13 cellular contexts compared by ENCODE assay signal in the genomic region with DNA sequence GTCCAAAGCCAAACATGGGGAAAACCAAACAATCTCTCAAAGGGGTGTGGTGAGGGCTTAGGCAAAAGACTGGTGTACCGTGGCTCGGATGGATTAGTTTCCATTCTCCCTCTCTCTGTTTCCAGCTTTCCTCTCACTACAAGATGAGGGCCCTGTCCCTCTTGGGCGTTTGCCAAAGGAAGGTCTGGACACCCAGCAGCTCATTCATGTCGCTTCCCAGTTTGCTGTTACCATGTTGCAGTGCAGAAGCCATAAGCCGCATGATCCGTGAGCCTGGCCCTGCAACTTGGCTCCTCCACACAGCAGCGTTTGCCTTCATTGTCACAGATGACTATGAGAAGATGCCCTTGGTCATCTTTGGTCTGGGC.
"Had no signal": no experiment of that assay in that cellular context is flagged by ENCODE, and none has a peak within 500 bp of the region (broad histone marks: within the 10 kb centered on the region; RNA-seq: fewer than 3 reads in every experiment).

No MANE protein-coding gene starts in this region.

- ATAC-seq: activated CD4-positive, CD25-positive, alpha-beta regulatory T cell treated with anti-CD3 and anti-CD28 coated beads, Interleukin-2, amount 50 U/mL, for 24 hours; activated CD8-positive, alpha-beta T cell treated with anti-CD3 and anti-CD28 coated beads, Interleukin-2, amount 10 ng/mL, durations not matched to agents 7 days and 5 days; activated T-cell treated with anti-CD3 and anti-CD28 coated beads, Interleukin-2, amount 50 U/mL, for 4 hours had no signal

- H3K4me1 ChIP-seq: ascending aorta, tibial nerve had no signal

- H3K36me3 ChIP-seq: ascending aorta, tibial nerve had no signal

- H3K27ac Mint-ChIP-seq: activated CD4-positive, alpha-beta T cell treated with anti-CD3 and anti-CD28 coated beads, Interleukin-2, amount 10 ng/mL, durations not matched to agents 7 days and 5 days; activated CD8-positive, alpha-beta T cell treated with anti-CD3 and anti-CD28 coated beads, Interleukin-2, amount 10 ng/mL, durations not matched to agents 7 days and 5 days; memory B cell; naive B cell; T-helper 1 cell treated with Interleukin-12 subunit alpha and Interleukin-12 subunit beta and Interleukin-4 antibody, amounts not matched to agents 30 μg/mL and 1 μg/mL, for 36 hours had no signal

- H3K36me3 Mint-ChIP-seq: memory B cell, naive B cell had no signal

- H3K4me1 Mint-ChIP-seq: memory B cell, naive B cell had no signal

- H3K27me3 Mint-ChIP-seq: activated CD4-positive, alpha-beta T cell treated with anti-CD3 and anti-CD28 coated beads, Interleukin-2, amount 10 ng/mL, durations not matched to agents 7 days and 5 days had no signal

- H3K9me3 ChIP-seq: ascending aorta, mucosa of descending colon, tibial nerve had no signal

- H3K9me3 Mint-ChIP-seq: activated CD4-positive, alpha-beta T cell treated with anti-CD3 and anti-CD28 coated beads, Interleukin-2, amount 10 ng/mL, durations not matched to agents 7 days and 5 days; activated T-cell treated with anti-CD3 and anti-CD28 coated beads, Interleukin-2, amount 50 U/mL, for 4 hours; memory B cell; naive B cell; T-helper 1 cell treated with Interleukin-12 subunit alpha and Interleukin-12 subunit beta and Interleukin-4 antibody, amounts not matched to agents 30 μg/mL and 1 μg/mL, for 36 hours had no signal

- H3K27ac ChIP-seq: ascending aorta, tibial nerve had no signal

- H3K4me3 Mint-ChIP-seq: activated CD4-positive, alpha-beta T cell treated with anti-CD3 and anti-CD28 coated beads, Interleukin-2, amount 10 ng/mL, durations not matched to agents 7 days and 5 days; activated CD8-positive, alpha-beta T cell treated with anti-CD3 and anti-CD28 coated beads, Interleukin-2, amount 10 ng/mL, durations not matched to agents 7 days and 5 days; activated T-cell treated with anti-CD3 and anti-CD28 coated beads, Interleukin-2, amount 50 U/mL, for 4 hours; memory B cell; naive B cell; T-helper 1 cell treated with Interleukin-12 subunit alpha and Interleukin-12 subunit beta and Interleukin-4 antibody, amounts not matched to agents 30 μg/mL and 1 μg/mL, for 36 hours had no signal

- H3K4me3 ChIP-seq: ascending aorta, mucosa of descending colon, tibial nerve had no signal

- DNase-seq: activated CD4-positive, alpha-beta T cell treated with anti-CD3 and anti-CD28 coated beads, Interleukin-2, amount 10 ng/mL, durations not matched to agents 7 days and 5 days; activated CD8-positive, alpha-beta T cell treated with anti-CD3 and anti-CD28 coated beads, Interleukin-2, amount 10 ng/mL, durations not matched to agents 7 days and 5 days; activated effector memory CD4-positive, alpha-beta T cell treated with Interleukin-2 at 50 U/mL for 16 hours; activated naive CD4-positive, alpha-beta T cell treated with anti-CD3 and anti-CD28 coated beads, Interleukin-2, amount 50 U/mL, for 16 hours; activated T-cell treated with anti-CD3 and anti-CD28 coated beads, Interleukin-2, amount 50 U/mL, for 4 hours; mucosa of descending colon; naive B cell; stimulated activated naive CD4-positive, alpha-beta T cell had no signal

- H3K27me3 ChIP-seq: ascending aorta, tibial nerve had no signal
